ENCODE assay signal across 10 cellular contexts in genomic region chr9:114452219-114453169, GRCh38. TPM values are rescaled to one million over a fixed set of nuclear protein-coding genes. Genes with fewer than 3 reads are reported as not detected.
DNase-seq lines count a peak whose midpoint lies in the region; ATAC-seq and TF ChIP-seq lines count a peak whose summit lies in the region.
"Had no signal": no experiment of that assay in that cellular context is flagged by ENCODE, and none has a peak within 500 bp of the region (broad histone marks: within the 10 kb centered on the region; RNA-seq: fewer than 3 reads in every experiment).

No MANE protein-coding gene starts in this region.

- no peaks in the 10 kb centered on the region for H3K36me3 ChIP-seq in CD8-positive, alpha-beta T cell (ENCODE audit: insufficient read depth, low read length)
- H3K36me3 ChIP-seq in MG63: no peaks in the 10 kb centered on the region

- H3K27me3 Mint-ChIP-seq in CD8-positive, alpha-beta T cell (ENCODE audit: low read depth): no peaks in the 10 kb centered on the region

- CTCF ChIA-PET in CD8-positive, alpha-beta T cell (lab: Charles Lee): interaction anchor here (1.0 to 3.3 kb wide), 3 partner anchors 35 to 52 kb away, joined by 3 to 11 read pairs (median 6); partner anchors contain the start of gene WHRN

- DNase-seq in CD8-positive, alpha-beta T cell: peak in 3 of 7 experiments; percentile 7 to 53 (median 22)
- peak; percentile 29 for DNase-seq in Jurkat, Clone E6-1 (ENCODE audit: low read depth, low spot score)
- peak; percentile 94 for DNase-seq in RPMI8226
- DNase-seq in dermis microvascular lymphatic vessel endothelial cell (ENCODE audit: low read depth in 2 of 2): peak; percentile 10 to 57
- no peak for DNase-seq in HT-29 (ENCODE audit: low spot score)
- DNase-seq in MG63: no peak
- DNase-seq in inferior parietal cortex (ENCODE audit: extremely low spot score): no peak
- DNase-seq: EL, mesendoderm had no signal

- no peak for TF ChIP-seq CTCF in CD8-positive, alpha-beta T cell (IDR thresholded peaks at IDR 0.05)

- intact Hi-C loops in CD8-positive, alpha-beta T cell (cut with DNase I, micrococcal nuclease): no loop called here

- H3K4me3 ChIP-seq in CD8-positive, alpha-beta T cell (ENCODE audit: low read depth, low read length): no peak overlapping the region
- no peak overlapping the region for H3K4me3 ChIP-seq in Jurkat, Clone E6-1 (ENCODE audit: low read length)
- no peak overlapping the region for H3K4me3 ChIP-seq in MG63

- H3K36me3 Mint-ChIP-seq in CD8-positive, alpha-beta T cell: no peaks in the 10 kb centered on the region

- peak; percentile 36 for ATAC-seq in CD8-positive, alpha-beta T cell
- ATAC-seq in HG03460 (IDR thresholded peaks at IDR 0.05; ENCODE audit: unreplicated experiment): no peak

- H3K4me1 ChIP-seq in CD8-positive, alpha-beta T cell (ENCODE audit: insufficient read depth, low read length): peaks cover 24% of the 10 kb centered on the region

- H3K27me3 ChIP-seq in CD8-positive, alpha-beta T cell (ENCODE audit: insufficient read depth, low read length): no peaks in the 10 kb centered on the region
- H3K27me3 ChIP-seq in MG63: no peaks in the 10 kb centered on the region

- H3K9me3 Mint-ChIP-seq in CD8-positive, alpha-beta T cell: no peaks in the 10 kb centered on the region

- H3K9me3 ChIP-seq in CD8-positive, alpha-beta T cell (ENCODE audit: low read length): no peaks in the 10 kb centered on the region
- no peaks in the 10 kb centered on the region for H3K9me3 ChIP-seq in MG63

- peak overlapping the region; percentile 63 for H3K27ac Mint-ChIP-seq in CD8-positive, alpha-beta T cell

- POLR2A ChIA-PET in CD8-positive, alpha-beta T cell (lab: Charles Lee): no interaction called here

- peaks cover 28% of the 10 kb centered on the region for H3K4me1 Mint-ChIP-seq in CD8-positive, alpha-beta T cell (ENCODE audit: low read depth)

- H3K4me3 Mint-ChIP-seq in CD8-positive, alpha-beta T cell: no peak overlapping the region

- H3K27ac ChIP-seq in CD8-positive, alpha-beta T cell (ENCODE audit: low read depth, low read length): no peak overlapping the region

RNA-seq across cellular contexts. Expression of gene WHRN, which starts 52.8 kb away (rescaled TPM):
- total RNA-seq in CD8-positive, alpha-beta T cell: 10 to 100 TPM; 41.9 to 45.5 TPM
- 2.1 TPM for polyA plus RNA-seq in Jurkat, Clone E6-1 (2012; ENCODE audit: insufficient read depth, insufficient read length)
- total RNA-seq in dermis microvascular lymphatic vessel endothelial cell: 0.13 TPM in 2 replicates
- 0.61 and 0.78 TPM in 2 replicates for total RNA-seq in HT-29 (2014; rRNA removed; shearing (Covaris generic))
- 1.9 and 2.1 TPM in 2 replicates for total RNA-seq in MG63 (2014; rRNA removed; shearing (Covaris generic); ENCODE audit: low replicate concordance)

Comparison
In these comparisons a context has a peak if more than half of its experiments do, and no peak if none do; other contexts are left out.
1. DNase-seq: peak in Jurkat, Clone E6-1 (single experiment), RPMI8226 (single experiment) and dermis microvascular lymphatic vessel endothelial cell (2 of 2); none in HT-29 (single experiment), MG63 (single experiment) and inferior parietal cortex (single experiment).
2. RNA of gene WHRN, which starts 52.8 kb away (total RNA-seq): 41.9 to 45.5 TPM in CD8-positive, alpha-beta T cell; 1.9 to 2.1 TPM in MG63, 0.61 to 0.78 TPM in HT-29 and 0.13 TPM in dermis microvascular lymphatic vessel endothelial cell; every median in the first group is over 10 times any median in the second.